In the genomic region with DNA sequence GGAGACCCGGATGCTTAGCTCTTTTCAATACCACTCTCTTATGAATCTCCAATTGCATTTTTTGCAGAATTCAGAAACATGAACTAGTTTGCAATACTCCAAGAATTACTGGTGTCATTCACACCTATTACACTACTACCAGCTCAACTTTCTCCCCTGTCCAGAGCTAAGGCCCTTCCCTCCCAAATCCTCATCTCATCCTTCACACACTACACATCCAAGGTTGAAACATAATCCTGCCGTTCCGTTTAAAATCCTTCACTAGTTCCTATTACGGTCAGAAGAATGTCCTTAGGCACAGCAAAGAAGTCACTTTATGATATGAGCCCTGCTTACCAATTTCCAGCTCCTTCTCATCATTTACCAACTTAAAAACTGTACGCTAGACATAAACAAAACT, we compare ENCODE assay signal across 20 cellular contexts. TPM values are rescaled to one million over a fixed set of nuclear protein-coding genes. Genes with fewer than 3 reads are reported as not detected.
A peak's percentile ranks its signal among the peaks of the same experiment; 100 is the strongest.
DNase-seq lines count a peak whose midpoint lies in the region; ATAC-seq and TF ChIP-seq lines count a peak whose summit lies in the region.
"Had no signal": no experiment of that assay in that cellular context is flagged by ENCODE, and none has a peak within 500 bp of the region (broad histone marks: within the 10 kb centered on the region; RNA-seq: fewer than 3 reads in every experiment).

No MANE protein-coding gene starts in this region.

- H3K9ac ChIP-seq in IMR-90 (ENCODE audit: low read depth, low read length) = peak overlapping the region; percentile 36; the same call in 1 of the 2 replicates

- H3K4me2 ChIP-seq in IMR-90 (ENCODE audit: low read depth, low read length) = peak overlapping the region; percentile 31; the same call in 1 of the 2 replicates

- CTCF ChIA-PET in activated CD4-positive, alpha-beta memory T cell treated with anti-CD3 and anti-CD28 coated beads for 36 hours (lab: Charles Lee) = interaction anchor here (0.8 to 1.3 kb wide), 3 partner anchors 21 to 30 kb away, joined by 3 read pairs; no protein-coding TSS in a partner anchor
- CTCF ChIA-PET in activated CD4-positive, alpha-beta memory T cell treated with anti-CD3 and anti-CD28 coated beads, Interleukin-2, amount 10 ng/mL, durations not matched to agents 7 days and 5 days (lab: Charles Lee) = no interaction called here
- CTCF ChIA-PET in IMR-90 (lab: Yijun Ruan, JAX) = interaction anchor here (0.5 kb wide), 1 partner anchor 584 kb away, joined by 3 read pairs; no protein-coding TSS in a partner anchor

- no peak overlapping the region for H3K4me3 ChIP-seq in IMR-90 (ENCODE audit: insufficient read depth, low read depth, low read length)
- no peak overlapping the region for H3K4me3 ChIP-seq in psoas muscle
- H3K4me3 ChIP-seq in esophagus squamous epithelium = no peak overlapping the region
- H3K4me3 ChIP-seq: lower lobe of right lung, MG63 had no signal

- TF ChIP-seq CTCF in IMR-90 (conservative IDR thresholded peaks at IDR 0.05; ENCODE audit: low read depth, low read length) (no peak), glutamatergic neuron (IDR thresholded peaks at IDR 0.05; ENCODE audit: partially characterized antibody, unreplicated experiment) (no peak), psoas muscle (IDR thresholded peaks at IDR 0.05) (no peak), esophagus squamous epithelium (IDR thresholded peaks at IDR 0.05) (no peak)

- H3K14ac ChIP-seq in IMR-90 (replicated peaks; ENCODE audit: low read depth, low read length) = no peak overlapping the region; the same call in 1 of the 2 replicates

- H2AK5ac ChIP-seq in IMR-90 (ENCODE audit: low read depth, low read length) = no peak overlapping the region

- WGBS in IMR-90 (ENCODE audit: extremely low coverage in 2 of 2, insufficient read length in 1 of 2), 2 experiments = 7% methylated on average over 3 of the region's 5 CpGs; no CpG with 5 or more reads in 1 of the 2 experiments
- WGBS in psoas muscle, 3 donors = 16 to 35% (median 27%) methylated on average over 5 of the region's 5 CpGs
- 41 to 55% methylated on average over 5 of the region's 5 CpGs for WGBS in esophagus squamous epithelium, 2 donors

- no TSS peak for BruUV-seq in IMR-90 (replicated peaks; lab: Mats Ljungman, UMichigan)

- dilution Hi-C loops in IMR-90 (cut with HindIII; ENCODE audit: low sequenced_read_pairs, unreplicated experiment) = no loop called here

- H3K4me1 Mint-ChIP-seq in activated CD4-positive, alpha-beta memory T cell treated with anti-CD3 and anti-CD28 coated beads for 36 hours (ENCODE audit: low read depth) = peaks cover 55% of the 10 kb centered on the region
- H3K4me1 Mint-ChIP-seq in activated CD4-positive, alpha-beta memory T cell treated with anti-CD3 and anti-CD28 coated beads, Interleukin-2, amount 10 ng/mL, durations not matched to agents 7 days and 5 days = peaks cover 27% of the 10 kb centered on the region
- peaks cover 19% of the 10 kb centered on the region for H3K4me1 Mint-ChIP-seq in glutamatergic neuron (ENCODE audit: low read depth, unreplicated experiment)

- no peaks in the 10 kb centered on the region for H3K27me3 Mint-ChIP-seq in activated CD4-positive, alpha-beta memory T cell treated with anti-CD3 and anti-CD28 coated beads for 36 hours
- no peaks in the 10 kb centered on the region for H3K27me3 Mint-ChIP-seq in activated CD4-positive, alpha-beta memory T cell treated with anti-CD3 and anti-CD28 coated beads, Interleukin-2, amount 10 ng/mL, durations not matched to agents 7 days and 5 days
- peaks cover 2% of the 10 kb centered on the region for H3K27me3 Mint-ChIP-seq in glutamatergic neuron (ENCODE audit: unreplicated experiment)

- H4K8ac ChIP-seq in IMR-90 (ENCODE audit: low read depth in 2 of 2, low read length in 2 of 2) = peak overlapping the region in 1 of 2 experiments; percentile 45; a peak in 2 of 4 replicates

- H3K23ac ChIP-seq in IMR-90 (ENCODE audit: low read depth, low read length) = peak overlapping the region; percentile 92; the same call in 1 of the 2 replicates

- H3K9me3 Mint-ChIP-seq in activated CD4-positive, alpha-beta memory T cell treated with anti-CD3 and anti-CD28 coated beads for 36 hours = no peaks in the 10 kb centered on the region
- peaks cover 4% of the 10 kb centered on the region for H3K9me3 Mint-ChIP-seq in activated CD4-positive, alpha-beta memory T cell treated with anti-CD3 and anti-CD28 coated beads, Interleukin-2, amount 10 ng/mL, durations not matched to agents 7 days and 5 days
- H3K9me3 Mint-ChIP-seq in glutamatergic neuron (ENCODE audit: unreplicated experiment) = peaks cover 2% of the 10 kb centered on the region
- H3K9me3 Mint-ChIP-seq: CD14-positive monocyte had no signal

- ATAC-seq in IMR-90 (ENCODE audit: low read depth) = no peak
- ATAC-seq in psoas muscle = peak; percentile 27 to 60 (median 42)
- no peak for ATAC-seq in left lobe of liver
- ATAC-seq: activated naive CD4-positive, alpha-beta T cell treated with anti-CD3 and anti-CD28 coated beads, Interleukin-2, amount 50 U/mL, for 72 hours; esophagus mucosa; lower lobe of right lung; PC-3 had no signal

- H2BK15ac ChIP-seq in IMR-90 (ENCODE audit: low read depth, low read length) = no peak overlapping the region

- peak overlapping the region; percentile 28 for H3K27ac Mint-ChIP-seq in activated CD4-positive, alpha-beta memory T cell treated with anti-CD3 and anti-CD28 coated beads for 36 hours
- H3K27ac Mint-ChIP-seq in activated CD4-positive, alpha-beta memory T cell treated with anti-CD3 and anti-CD28 coated beads, Interleukin-2, amount 10 ng/mL, durations not matched to agents 7 days and 5 days = no peak overlapping the region
- peak overlapping the region; percentile 11 for H3K27ac Mint-ChIP-seq in glutamatergic neuron (ENCODE audit: unreplicated experiment)
- H3K27ac Mint-ChIP-seq: activated naive CD4-positive, alpha-beta T cell treated with anti-CD3 and anti-CD28 coated beads, Interleukin-2, amount 50 U/mL, for 72 hours had no signal

- H3K56ac ChIP-seq in IMR-90 (ENCODE audit: extremely low read depth, insufficient read depth, low read length) = no peak overlapping the region

- peaks cover 16 to 55% of the 10 kb centered on the region in 2 experiments for H3K79me1 ChIP-seq in IMR-90 (ENCODE audit: low read depth in 1 of 2, low read length in 2 of 2)

- H2BK120ac ChIP-seq in IMR-90 (ENCODE audit: low read depth, low read length) = no peak overlapping the region

- no peak overlapping the region for H2BK20ac ChIP-seq in IMR-90 (ENCODE audit: low read depth, low read length)

- H3K9me3 ChIP-seq in IMR-90 (ENCODE audit: control insufficient read depth, insufficient read depth, low read length) (no peaks in the 10 kb centered on the region), psoas muscle (no peaks in the 10 kb centered on the region), esophagus squamous epithelium (no peaks in the 10 kb centered on the region)
- H3K9me3 ChIP-seq: lower lobe of right lung, MG63 had no signal

- no peak overlapping the region for H4K5ac ChIP-seq in IMR-90 (ENCODE audit: low read depth, low read length)

- H3K27ac ChIP-seq in IMR-90 (ENCODE audit: insufficient read depth, low read length) = no peak overlapping the region
- no peak overlapping the region for H3K27ac ChIP-seq in psoas muscle
- peak overlapping the region in 2 of 4 donors; percentile 17 to 39 for H3K27ac ChIP-seq in esophagus squamous epithelium
- H3K27ac ChIP-seq: lower lobe of right lung had no signal

- TF ChIP-seq RAD21 in IMR-90 (IDR thresholded peaks at IDR 0.05; ENCODE audit: low read length) = no peak

- H2AK9ac ChIP-seq in IMR-90 (replicated peaks; ENCODE audit: low read depth, low read length, poor library complexity) = no peak overlapping the region

- H3K4ac ChIP-seq in IMR-90 (ENCODE audit: low read depth, low read length) = no peak overlapping the region

- intact Hi-C loops in activated CD4-positive, alpha-beta memory T cell treated with anti-CD3 and anti-CD28 coated beads for 36 hours (cut with micrococcal nuclease) = no loop called here
- intact Hi-C loops in IMR-90 (cut with micrococcal nuclease) (no loop called here), psoas muscle (cut with DNase I) (no loop called here), esophagus squamous epithelium (cut with DNase I) (no loop called here)

- H3K9me1 ChIP-seq in IMR-90 (ENCODE audit: insufficient read depth, low read length) = peaks cover 3% of the 10 kb centered on the region

- in situ Hi-C loops in IMR-90 (cut with MboI; ENCODE audit: low sequenced_read_pairs) = no loop called here

- H4K20me1 ChIP-seq in IMR-90 (ENCODE audit: insufficient read depth, low read length) = peaks cover 86% of the 10 kb centered on the region

- peaks cover 18% of the 10 kb centered on the region for H3K36me3 Mint-ChIP-seq in activated CD4-positive, alpha-beta memory T cell treated with anti-CD3 and anti-CD28 coated beads for 36 hours
- peaks cover 39% of the 10 kb centered on the region for H3K36me3 Mint-ChIP-seq in activated CD4-positive, alpha-beta memory T cell treated with anti-CD3 and anti-CD28 coated beads, Interleukin-2, amount 10 ng/mL, durations not matched to agents 7 days and 5 days (ENCODE audit: low read depth)
- no peaks in the 10 kb centered on the region for H3K36me3 Mint-ChIP-seq in glutamatergic neuron (ENCODE audit: unreplicated experiment)

- peaks cover 6% of the 10 kb centered on the region for H3K36me3 ChIP-seq in IMR-90 (ENCODE audit: control insufficient read depth, insufficient read depth, low read length)
- no peaks in the 10 kb centered on the region for H3K36me3 ChIP-seq in psoas muscle (ENCODE audit: insufficient read depth in 1 of 2, low read depth in 1 of 2)
- H3K36me3 ChIP-seq in esophagus squamous epithelium = no peaks in the 10 kb centered on the region
- H3K36me3 ChIP-seq: lower lobe of right lung had no signal

- H3K4me3 Mint-ChIP-seq in activated CD4-positive, alpha-beta memory T cell treated with anti-CD3 and anti-CD28 coated beads for 36 hours = no peak overlapping the region
- no peak overlapping the region for H3K4me3 Mint-ChIP-seq in activated CD4-positive, alpha-beta memory T cell treated with anti-CD3 and anti-CD28 coated beads, Interleukin-2, amount 10 ng/mL, durations not matched to agents 7 days and 5 days
- H3K4me3 Mint-ChIP-seq in glutamatergic neuron (ENCODE audit: unreplicated experiment) = no peak overlapping the region
- H3K4me3 Mint-ChIP-seq: CD14-positive monocyte had no signal

- H2BK5ac ChIP-seq in IMR-90 (ENCODE audit: low read depth, low read length, poor library complexity, severe bottlenecking) = no peak overlapping the region

- DNase-seq in activated CD4-positive, alpha-beta memory T cell treated with anti-CD3 and anti-CD28 coated beads for 36 hours = no peak
- no peak for DNase-seq in activated CD4-positive, alpha-beta memory T cell treated with anti-CD3 and anti-CD28 coated beads, Interleukin-2, amount 10 ng/mL, durations not matched to agents 7 days and 5 days
- no peak for DNase-seq in IMR-90
- DNase-seq in glutamatergic neuron = no peak
- no peak for DNase-seq in psoas muscle
- no peak for DNase-seq in SIG-M5 treated with dmso at 0.1 percent for 504 hours (lab: John Stamatoyannopoulos, UW; ENCODE audit: unreplicated experiment)
- no peak for DNase-seq in esophagus squamous epithelium (lab: John Stamatoyannopoulos, UW)
- no peak for DNase-seq in left lobe of liver (ENCODE audit: low spot score)
- DNase-seq: activated CD4-positive, alpha-beta T cell treated with anti-CD3 and anti-CD28 coated beads for 48 hours; activated T-cell treated with anti-CD3 and anti-CD28 coated beads for 4 hours; lower lobe of right lung; MG63; NCI-H2029 treated with DMSO at 0.1 percent for 48 hours; NCI-H524 treated with DMSO at 0.1 percent for 48 hours; PC-3; stimulated activated CD4-positive, alpha-beta T cell treated with anti-CD3 and anti-CD28 coated beads, Interleukin-15, amount 100 ng/mL, for 24 hours; stimulated activated naive CD4-positive, alpha-beta T cell treated with Interleukin-2 at 50 U/mL for 16 hours had no signal

- H3K18ac ChIP-seq in IMR-90 (ENCODE audit: low read depth, low read length) = no peak overlapping the region

- H3K27me3 ChIP-seq in IMR-90 (ENCODE audit: control insufficient read depth, insufficient read depth, low read length) = no peaks in the 10 kb centered on the region
- no peaks in the 10 kb centered on the region for H3K27me3 ChIP-seq in psoas muscle (ENCODE audit: insufficient read depth in 3 of 3, low read length in 2 of 3)
- H3K27me3 ChIP-seq in esophagus squamous epithelium = no peaks in the 10 kb centered on the region
- H3K27me3 ChIP-seq: MG63 had no signal

- TF ChIP-seq POLR2A in IMR-90 (IDR thresholded peaks at IDR 0.05; ENCODE audit: low read depth, low read length) (no peak), esophagus squamous epithelium (IDR thresholded peaks at IDR 0.05) (no peak)

- H4K91ac ChIP-seq in IMR-90 (ENCODE audit: insufficient read depth, low read depth, low read length) = no peak overlapping the region

- H3K4me1 ChIP-seq in IMR-90 (ENCODE audit: control insufficient read depth, insufficient read depth, low read length) (peaks cover 2% of the 10 kb centered on the region), psoas muscle (peaks cover 38% of the 10 kb centered on the region), esophagus squamous epithelium (peaks cover 19 to 80% (median 50%) of the 10 kb centered on the region in 3 donors)

- H2AFZ ChIP-seq in IMR-90 (replicated peaks; ENCODE audit: low read length, poor library complexity) = no peak overlapping the region

- POLR2A ChIA-PET in activated CD4-positive, alpha-beta memory T cell treated with anti-CD3 and anti-CD28 coated beads for 36 hours (lab: Charles Lee) = no interaction called here
- POLR2A ChIA-PET in activated CD4-positive, alpha-beta memory T cell treated with anti-CD3 and anti-CD28 coated beads, Interleukin-2, amount 10 ng/mL, durations not matched to agents 7 days and 5 days (lab: Charles Lee) = interaction anchor here (0.9 kb wide), 1 partner anchor 21 kb away, joined by 3 read pairs; no protein-coding TSS in a partner anchor
- POLR2A ChIA-PET in IMR-90 (lab: Charles Lee; ENCODE audit: unreplicated experiment) = no interaction called here

RNA-seq across cellular contexts. Expression of a gene that starts 22.7 kb away (rescaled TPM):
- total RNA-seq in activated CD4-positive, alpha-beta memory T cell treated with anti-CD3 and anti-CD28 coated beads for 36 hours = 100 to 1,000 TPM; 158 to 167 TPM
- 100 to 1,000 TPM; 178 to 187 TPM for total RNA-seq in activated CD4-positive, alpha-beta memory T cell treated with anti-CD3 and anti-CD28 coated beads, Interleukin-2, amount 10 ng/mL, durations not matched to agents 7 days and 5 days
- total RNA-seq in IMR-90 (2012; rRNA removed) (170 and 181 TPM in 2 replicates), glutamatergic neuron (ENCODE audit: unreplicated experiment) (101 TPM), psoas muscle (10 to 100 TPM; 58.6 to 97.4 (median 69.4) TPM), esophagus squamous epithelium (10 to 100 TPM; 66.0 to 79.8 (median 72.4) TPM), left lobe of liver (57.1 TPM)
- polyA plus RNA-seq in IMR-90 (2012; rRNA removed) (25.2 and 29.3 TPM in 2 replicates), psoas muscle (10 to 100 TPM in 2 of 3 donors, 1 to 10 TPM in 1; 7.3 to 15.7 (median 11.5) TPM)
- polyA plus RNA-seq in IMR-90 (2012; cell fraction: cytosol; rRNA removed) = 6.6 and 8.7 TPM in 2 replicates
- polyA plus RNA-seq in IMR-90 (2012; cell fraction: nucleus; rRNA removed; ENCODE audit: low replicate concordance) = 7.5 and 56.1 TPM in 2 replicates

Comparison
In these comparisons a context has a peak if more than half of its experiments do, and no peak if none do; other contexts are left out.
1. ATAC-seq: peak in psoas muscle (4 of 4); none in IMR-90 (single experiment) and left lobe of liver (single experiment).